In the genomic region with DNA sequence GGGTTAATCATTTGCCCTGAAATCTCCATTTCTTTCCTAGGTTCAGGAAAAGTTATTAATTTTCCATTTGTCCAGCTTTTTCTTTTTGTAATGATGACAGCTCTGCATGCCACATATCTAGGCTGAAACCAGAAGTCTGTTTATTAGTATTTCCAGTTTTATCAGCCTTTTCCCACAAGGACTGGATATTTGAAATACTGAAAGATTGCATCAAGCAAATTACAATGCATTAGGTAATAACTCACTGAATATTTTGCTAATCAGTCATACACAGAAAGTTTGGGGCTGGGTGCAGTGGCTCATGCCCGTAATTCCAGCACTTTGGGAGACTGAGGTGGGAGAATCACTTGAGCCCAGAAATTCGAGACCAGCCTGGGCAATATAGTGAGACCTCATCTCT, we compare ENCODE assay signal across 23 cellular contexts. TPM values are rescaled to one million over a fixed set of nuclear protein-coding genes. Genes with fewer than 3 reads are reported as not detected.
DNase-seq lines count a peak whose midpoint lies in the region; ATAC-seq and TF ChIP-seq lines count a peak whose summit lies in the region.
"Had no signal": no experiment of that assay in that cellular context is flagged by ENCODE, and none has a peak within 500 bp of the region (broad histone marks: within the 10 kb centered on the region; RNA-seq: fewer than 3 reads in every experiment).

No MANE protein-coding gene starts in this region.

- H3K27me3 ChIP-seq in BJ (ENCODE audit: control insufficient read depth, insufficient read depth, low read length): no peaks in the 10 kb centered on the region
- H3K27me3 ChIP-seq: right atrium auricular region, transverse colon had no signal

- no peak for ATAC-seq in HG03175 (IDR thresholded peaks at IDR 0.05; ENCODE audit: unreplicated experiment)
- ATAC-seq: activated T-cell treated with anti-CD3 and anti-CD28 coated beads, Interleukin-2, amount 50 U/mL, for 72 hours; CD8-positive, alpha-beta T cell; HCT116; natural killer cell treated with Interleukin-12 subunit alpha and Interleukin-12 subunit beta and Interleukin-15 and Interleukin-18, amount 100 ng/mL, for 72 hours; stimulated activated naive CD8-positive, alpha-beta T cell treated with anti-CD3 and anti-CD28 coated beads, Interleukin-15, amount 100 ng/mL, for 72 hours had no signal

- no peaks in the 10 kb centered on the region for H3K36me3 ChIP-seq in BJ (ENCODE audit: control insufficient read depth, insufficient read depth, low read length)
- H3K36me3 ChIP-seq: right atrium auricular region, transverse colon had no signal

- H3K4me3 ChIP-seq in BJ (ENCODE audit: low read depth, low read length): no peak overlapping the region
- no peak overlapping the region for H3K4me3 ChIP-seq in choroid plexus epithelial cell (ENCODE audit: low read depth, low read length)
- H3K4me3 ChIP-seq: right atrium auricular region, transverse colon had no signal

- DNase-seq in BJ (ENCODE audit: low read depth) (peak; percentile 58), NCI-H226 (peak; percentile 69), choroid plexus epithelial cell (ENCODE audit: low read depth) (peak; percentile 77), iris pigment epithelial cell (ENCODE audit: low read depth) (peak; percentile 67), DMS53 (lab: John Stamatoyannopoulos, UW) (no peak)
- DNase-seq in stimulated activated CD4-positive, alpha-beta T cell treated with anti-CD3 and anti-CD28 coated beads, Interleukin-4, amount 100 ng/mL, for 24 hours: no peak
- no peak for DNase-seq in stimulated activated CD4-positive, alpha-beta T cell treated with anti-CD3 and anti-CD28 coated beads, Interleukin-1b, Interleukin-23, amount 100 ng/mL, for 48 hours
- DNase-seq: activated CD4-positive, alpha-beta T cell treated with anti-CD3 and anti-CD28 coated beads, Interleukin-2, amount 10 ng/mL, durations not matched to agents 7 days and 5 days; activated naive CD4-positive, alpha-beta T cell treated with anti-CD3 and anti-CD28 coated beads for 36 hours; activated T-cell treated with anti-CD3 and anti-CD28 coated beads, Interleukin-2, amount 50 U/mL, for 72 hours; AML-193; amygdala; CD8-positive, alpha-beta T cell; GF-D8; NCI-H1417; SHP77 treated with DMSO at 0.1 percent for 48 hours; stimulated activated naive CD8-positive, alpha-beta T cell treated with anti-CD3 and anti-CD28 coated beads, Interleukin-15, amount 100 ng/mL, for 72 hours; T-helper 9 cell; transverse colon had no signal

- POLR2A ChIA-PET in BJ (lab: Charles Lee): no interaction called here

- CTCF ChIA-PET in BJ (lab: Yijun Ruan, JAX): no interaction called here

- no peak for TF ChIP-seq CTCF in BJ (IDR thresholded peaks at IDR 0.05; ENCODE audit: insufficient read depth, low read depth, low read length)
- TF ChIP-seq CTCF in choroid plexus epithelial cell (conservative IDR thresholded peaks at IDR 0.05; ENCODE audit: low read depth, low read length): no peak

RNA-seq across cellular contexts. Expression of a gene that starts 21.5 kb away (rescaled TPM):
- polyA plus RNA-seq in BJ (2011; rRNA removed): 21.5 and 21.6 TPM in 2 replicates
- 44.1 and 78.6 TPM in 2 replicates for polyA minus RNA-seq in BJ (2011; rRNA and poly(A)+ RNA removed)

Comparison
In these comparisons a context has a peak if more than half of its experiments do, and no peak if none do; other contexts are left out.
1. DNase-seq: peak in BJ (single experiment), NCI-H226 (single experiment), choroid plexus epithelial cell (single experiment) and iris pigment epithelial cell (single experiment); none in stimulated activated CD4-positive, alpha-beta T cell treated with anti-CD3 and anti-CD28 coated beads, Interleukin-4, amount 100 ng/mL, for 24 hours (single experiment), DMS53 (single experiment) and stimulated activated CD4-positive, alpha-beta T cell treated with anti-CD3 and anti-CD28 coated beads, Interleukin-1b, Interleukin-23, amount 100 ng/mL, for 48 hours (single experiment).